Comparison of ENCODE assay signal across 15 cellular contexts in the genomic region with DNA sequence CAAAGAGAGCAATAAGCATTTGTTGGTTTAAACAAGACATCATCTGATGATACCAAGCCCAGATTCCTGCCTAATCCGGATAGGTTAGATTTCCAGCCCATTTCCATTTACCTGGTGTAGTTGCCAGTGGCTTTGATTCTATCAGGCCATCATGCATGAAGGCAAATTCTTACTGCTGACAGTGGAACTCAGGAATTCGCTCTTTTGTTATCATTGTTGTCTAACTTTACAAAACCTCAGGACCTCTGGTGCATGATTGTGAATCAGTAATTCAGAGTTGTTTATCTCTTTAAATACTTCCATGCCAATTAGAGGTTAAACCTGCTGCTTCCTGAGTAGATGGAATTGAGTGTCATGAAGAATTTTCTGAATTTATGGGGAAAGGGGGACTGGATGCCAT.
DNase-seq lines count a peak whose midpoint lies in the region; ATAC-seq, FAIRE-seq and TF ChIP-seq lines count a peak whose summit lies in the region.
"Had no signal": no experiment of that assay in that cellular context is flagged by ENCODE, and none has a peak within 500 bp of the region (broad histone marks: within the 10 kb centered on the region; RNA-seq: fewer than 3 reads in every experiment).

No MANE protein-coding gene starts in this region.

- H3K4me2 ChIP-seq in DOHH2 (ENCODE audit: low read length) (peak overlapping the region; percentile 95), parathyroid adenoma (ENCODE audit: low read length) (peak overlapping the region; percentile 61)

- peaks cover 36% of the 10 kb centered on the region for H3F3A ChIP-seq in DOHH2 (ENCODE audit: control insufficient read depth, insufficient read depth)

- POLR2A ChIA-PET in naive thymus-derived CD8-positive, alpha-beta T cell (lab: Charles Lee): no interaction called here

- no peak overlapping the region for H2AFZ ChIP-seq in parathyroid adenoma

- peak overlapping the region in 1 of 10 donors; percentile 6 for H3K27ac Mint-ChIP-seq in naive thymus-derived CD8-positive, alpha-beta T cell
- peak overlapping the region in 1 of 2 donors; percentile 6 for H3K27ac Mint-ChIP-seq in natural killer cell treated with Interleukin-12 subunit alpha and Interleukin-12 subunit beta and Interleukin-15 and Interleukin-18, amount 100 ng/mL, for 72 hours
- H3K27ac Mint-ChIP-seq: activated naive CD4-positive, alpha-beta T cell treated with anti-CD3 and anti-CD28 coated beads, Interleukin-2, amount 50 U/mL, for 24 hours; stimulated activated effector memory CD8-positive, alpha-beta T cell treated with anti-CD3 and anti-CD28 coated beads, Interleukin-12 subunit alpha, Interleukin-12 subunit beta, amount 100 ng/mL, for 72 hours had no signal

- TF ChIP-seq CTCF in DOHH2 (IDR thresholded peaks at IDR 0.05; ENCODE audit: low read depth, low read length, poor library complexity, severe bottlenecking): no peak
- no peak for TF ChIP-seq CTCF in esophagus muscularis mucosa (IDR thresholded peaks at IDR 0.05)
- no peak for TF ChIP-seq CTCF in parathyroid adenoma (IDR thresholded peaks at IDR 0.05)
- no peak for TF ChIP-seq CTCF in vagina (IDR thresholded peaks at IDR 0.05)

- DNase-seq in RCC 7860 (ENCODE audit: low spot score): peak; percentile 38
- DNase-seq in esophagus muscularis mucosa (ENCODE audit: extremely low spot score): no peak
- DNase-seq in naive thymus-derived CD8-positive, alpha-beta T cell: no peak
- DNase-seq in stimulated activated CD4-positive, alpha-beta T cell treated with anti-CD3 and anti-CD28 coated beads, Interleukin-4, amount 100 ng/mL, for 1 hour: no peak
- DNase-seq in natural killer cell treated with Interleukin-12 subunit alpha and Interleukin-12 subunit beta and Interleukin-15 and Interleukin-18, amount 100 ng/mL, for 72 hours (ENCODE audit: low spot score): no peak
- DNase-seq in vagina (ENCODE audit: extremely low spot score in 2 of 2): no peak
- DNase-seq: BE2C; mucosa of descending colon; NCI-H1105 treated with DMSO at 0.1 percent for 48 hours; stimulated activated CD4-positive, alpha-beta T cell treated with anti-CD3 and anti-CD28 coated beads, Interleukin-2, amount 100 ng/mL, for 48 hours had no signal

- H3K36me3 ChIP-seq in DOHH2 (ENCODE audit: control insufficient read depth, low read length): peaks cover 76% of the 10 kb centered on the region
- peaks cover 0 to 7% (median 6%) of the 10 kb centered on the region in 4 donors for H3K36me3 ChIP-seq in esophagus muscularis mucosa
- no peaks in the 10 kb centered on the region for H3K36me3 ChIP-seq in parathyroid adenoma (ENCODE audit: control insufficient read depth, insufficient read depth, low read length)
- H3K36me3 ChIP-seq in vagina: no peaks in the 10 kb centered on the region
- H3K36me3 ChIP-seq: BE2C had no signal

- peaks cover 4 to 57% (median 7%) of the 10 kb centered on the region in 4 donors for H3K4me1 Mint-ChIP-seq in naive thymus-derived CD8-positive, alpha-beta T cell
- peaks cover 4% of the 10 kb centered on the region in 2 donors for H3K4me1 Mint-ChIP-seq in natural killer cell treated with Interleukin-12 subunit alpha and Interleukin-12 subunit beta and Interleukin-15 and Interleukin-18, amount 100 ng/mL, for 72 hours (ENCODE audit: low read depth in 2 of 2)

- H3K4me3 Mint-ChIP-seq in naive thymus-derived CD8-positive, alpha-beta T cell: no peak overlapping the region
- H3K4me3 Mint-ChIP-seq in natural killer cell treated with Interleukin-12 subunit alpha and Interleukin-12 subunit beta and Interleukin-15 and Interleukin-18, amount 100 ng/mL, for 72 hours: no peak overlapping the region
- H3K4me3 Mint-ChIP-seq: activated naive CD4-positive, alpha-beta T cell treated with anti-CD3 and anti-CD28 coated beads, Interleukin-2, amount 50 U/mL, for 24 hours; stimulated activated effector memory CD8-positive, alpha-beta T cell treated with anti-CD3 and anti-CD28 coated beads, Interleukin-12 subunit alpha, Interleukin-12 subunit beta, amount 100 ng/mL, for 72 hours had no signal

- no peaks in the 10 kb centered on the region for H4K20me1 ChIP-seq in DOHH2 (ENCODE audit: control insufficient read depth, insufficient read depth, low read depth, low read length)

- TF ChIP-seq EP300 in esophagus muscularis mucosa (IDR thresholded peaks at IDR 0.05): no peak

- H3K4me1 ChIP-seq in DOHH2 (ENCODE audit: control insufficient read depth, low read length) (peaks cover 79% of the 10 kb centered on the region), esophagus muscularis mucosa (peaks cover 84 to 91% (median 87%) of the 10 kb centered on the region in 4 donors), parathyroid adenoma (peaks cover 13% of the 10 kb centered on the region), vagina (peaks cover 37% of the 10 kb centered on the region)
- H3K4me1 ChIP-seq: BE2C had no signal

- intact Hi-C loops in esophagus muscularis mucosa (cut with DNase I) (no loop called here), vagina (cut with DNase I) (no loop called here)

- 94% methylated on average over 2 of the region's 2 CpGs for WGBS in esophagus muscularis mucosa

- peak overlapping the region; percentile 74 for H3K4me3 ChIP-seq in DOHH2 (ENCODE audit: low read length)
- H3K4me3 ChIP-seq in esophagus muscularis mucosa: no peak overlapping the region
- H3K4me3 ChIP-seq in parathyroid adenoma (ENCODE audit: low read depth, low read length): no peak overlapping the region
- no peak overlapping the region for H3K4me3 ChIP-seq in vagina
- H3K4me3 ChIP-seq: mucosa of descending colon had no signal

- H3K9me3 ChIP-seq in DOHH2 (ENCODE audit: control insufficient read depth, insufficient read depth, low read length): no peaks in the 10 kb centered on the region
- H3K9me3 ChIP-seq in esophagus muscularis mucosa: no peaks in the 10 kb centered on the region
- no peaks in the 10 kb centered on the region for H3K9me3 ChIP-seq in parathyroid adenoma (ENCODE audit: control insufficient read depth, low read length)
- no peaks in the 10 kb centered on the region for H3K9me3 ChIP-seq in vagina
- H3K9me3 ChIP-seq: BE2C, mucosa of descending colon had no signal

- H3K9me2 ChIP-seq in DOHH2 (replicated peaks; ENCODE audit: control insufficient read depth, low read length): no peaks in the 10 kb centered on the region

- H3K27me3 ChIP-seq in DOHH2 (ENCODE audit: control insufficient read depth, low read length): no peaks in the 10 kb centered on the region
- H3K27me3 ChIP-seq in esophagus muscularis mucosa: no peaks in the 10 kb centered on the region
- H3K27me3 ChIP-seq in parathyroid adenoma (ENCODE audit: control insufficient read depth, insufficient read depth, low read length): no peaks in the 10 kb centered on the region
- no peaks in the 10 kb centered on the region for H3K27me3 ChIP-seq in vagina
- H3K27me3 ChIP-seq: BE2C had no signal

- H3K9me3 Mint-ChIP-seq in naive thymus-derived CD8-positive, alpha-beta T cell: no peaks in the 10 kb centered on the region
- no peaks in the 10 kb centered on the region for H3K9me3 Mint-ChIP-seq in natural killer cell treated with Interleukin-12 subunit alpha and Interleukin-12 subunit beta and Interleukin-15 and Interleukin-18, amount 100 ng/mL, for 72 hours
- H3K9me3 Mint-ChIP-seq: activated naive CD4-positive, alpha-beta T cell treated with anti-CD3 and anti-CD28 coated beads, Interleukin-2, amount 50 U/mL, for 24 hours; stimulated activated effector memory CD8-positive, alpha-beta T cell treated with anti-CD3 and anti-CD28 coated beads, Interleukin-12 subunit alpha, Interleukin-12 subunit beta, amount 100 ng/mL, for 72 hours had no signal

- H3K27ac ChIP-seq in DOHH2 (ENCODE audit: low read depth, low read length) (peak overlapping the region; percentile 95), esophagus muscularis mucosa (replicated peaks in 1 of 4) (peak overlapping the region; percentile 24 to 89 (median 87)), parathyroid adenoma (no peak overlapping the region), vagina (no peak overlapping the region)

- no peaks in the 10 kb centered on the region for H3K36me3 Mint-ChIP-seq in naive thymus-derived CD8-positive, alpha-beta T cell
- H3K36me3 Mint-ChIP-seq in natural killer cell treated with Interleukin-12 subunit alpha and Interleukin-12 subunit beta and Interleukin-15 and Interleukin-18, amount 100 ng/mL, for 72 hours: no peaks in the 10 kb centered on the region

- TF ChIP-seq POLR2A in esophagus muscularis mucosa (IDR thresholded peaks at IDR 0.05; ENCODE audit: low read depth): no peak
- TF ChIP-seq POLR2A in vagina (IDR thresholded peaks at IDR 0.05): no peak

- peaks cover 97% of the 10 kb centered on the region for H3K79me2 ChIP-seq in DOHH2 (ENCODE audit: control insufficient read depth, low read length)
- no peaks in the 10 kb centered on the region for H3K79me2 ChIP-seq in parathyroid adenoma

- FAIRE-seq in RCC 7860 (lab: Jason Lieb, UNC): no peak

- H3K27me3 Mint-ChIP-seq in naive thymus-derived CD8-positive, alpha-beta T cell: peaks cover 0 to 4% (median 0%) of the 10 kb centered on the region in 5 donors
- H3K27me3 Mint-ChIP-seq in natural killer cell treated with Interleukin-12 subunit alpha and Interleukin-12 subunit beta and Interleukin-15 and Interleukin-18, amount 100 ng/mL, for 72 hours: no peaks in the 10 kb centered on the region
- H3K27me3 Mint-ChIP-seq: activated naive CD4-positive, alpha-beta T cell treated with anti-CD3 and anti-CD28 coated beads, Interleukin-2, amount 50 U/mL, for 24 hours had no signal

- no peak for ATAC-seq in naive thymus-derived CD8-positive, alpha-beta T cell
- no peak for ATAC-seq in natural killer cell treated with Interleukin-12 subunit alpha and Interleukin-12 subunit beta and Interleukin-15 and Interleukin-18, amount 100 ng/mL, for 72 hours
- ATAC-seq: HCT116; mucosa of descending colon; stimulated activated effector memory CD8-positive, alpha-beta T cell treated with anti-CD3 and anti-CD28 coated beads, Interleukin-12 subunit alpha, Interleukin-12 subunit beta, amount 100 ng/mL, for 72 hours had no signal

- no peak overlapping the region for H3K9ac ChIP-seq in parathyroid adenoma

Comparison
In these comparisons a context has a peak if more than half of its experiments do, and no peak if none do; other contexts are left out.
1. H3K27ac ChIP-seq: peak in DOHH2 (single experiment) and esophagus muscularis mucosa (4 of 4); none in parathyroid adenoma (single experiment) and vagina (single experiment).